Comparison of ENCODE assay signal across 1 cellular context in the genomic region with DNA sequence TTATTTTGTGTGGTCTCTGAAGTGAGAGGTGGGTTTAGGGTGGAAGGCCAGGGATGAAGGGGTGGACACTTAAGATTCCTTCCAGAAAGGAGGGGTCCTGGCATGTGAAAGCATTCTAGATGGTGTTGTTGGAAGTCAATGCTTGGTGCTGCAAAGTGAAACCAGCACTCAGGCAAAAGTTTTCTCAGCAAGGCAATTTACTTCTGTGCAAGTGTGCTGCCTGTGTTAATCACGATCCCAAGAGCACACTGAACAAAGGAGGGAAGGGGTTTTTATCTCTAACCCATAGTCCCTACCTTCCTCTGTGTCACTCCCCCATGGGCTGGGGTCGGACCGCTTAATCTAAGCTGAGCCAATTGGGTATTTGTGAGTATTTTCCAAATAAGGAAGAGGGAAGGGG.
TF ChIP-seq lines count a peak whose summit lies in the region.

No MANE protein-coding gene starts in this region.

TF ChIP-seq in K562, 482 proteins besides CTCF, POLR2A, EP300 and RAD21:
- TF ChIP-seq TRIM28 (IDR thresholded peaks at IDR 0.05): no peak
- TF ChIP-seq, protein P1, sequence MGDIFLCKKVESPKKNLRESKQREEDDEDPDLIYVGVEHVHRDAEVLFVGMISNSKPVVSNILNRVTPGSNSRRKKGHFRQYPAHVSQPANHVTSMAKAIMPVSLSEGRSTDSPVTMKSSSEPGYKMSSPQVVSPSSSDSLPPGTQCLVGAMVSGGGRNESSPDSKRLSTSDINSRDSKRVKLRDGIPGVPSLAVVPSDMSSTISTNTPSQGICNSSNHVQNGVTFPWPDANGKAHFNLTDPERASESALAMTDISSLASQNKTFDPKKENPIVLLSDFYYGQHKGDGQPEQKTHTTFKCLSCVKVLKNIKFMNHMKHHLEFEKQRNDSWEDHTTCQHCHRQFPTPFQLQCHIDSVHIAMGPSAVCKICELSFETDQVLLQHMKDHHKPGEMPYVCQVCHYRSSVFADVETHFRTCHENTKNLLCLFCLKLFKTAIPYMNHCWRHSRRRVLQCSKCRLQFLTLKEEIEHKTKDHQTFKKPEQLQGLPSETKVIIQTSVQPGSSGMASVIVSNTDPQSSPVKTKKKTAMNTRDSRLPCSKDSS (IDR thresholded peaks at IDR 0.05; ENCODE audit: low read depth, partially characterized antibody): peak; percentile 88
- no peak for TF ChIP-seq JUN (IDR thresholded peaks at IDR 0.05; ENCODE audit: borderline replicate concordance, low read depth, low read length)
- TF ChIP-seq JUN (CRISPR knock-in tag; IDR thresholded peaks at IDR 0.05; ENCODE audit: borderline replicate concordance): no peak
- no peak for TF ChIP-seq ZNF589 (CRISPR knock-in tag; IDR thresholded peaks at IDR 0.05; ENCODE audit: low read depth)
- TF ChIP-seq CHD2 (IDR thresholded peaks at IDR 0.05; ENCODE audit: low read depth, low read length): no peak
- TF ChIP-seq ZBTB12 (CRISPR knock-in tag; IDR thresholded peaks at IDR 0.05): no peak
- TF ChIP-seq POLR2H (tag; IDR thresholded peaks at IDR 0.05; ENCODE audit: low read depth): no peak
- TF ChIP-seq MTA2 (IDR thresholded peaks at IDR 0.05; ENCODE audit: low read depth): no peak
- TF ChIP-seq RUNX1 (IDR thresholded peaks at IDR 0.05; ENCODE audit: low read depth): no peak
- TF ChIP-seq TAL1 (IDR thresholded peaks at IDR 0.05): no peak
- no peak for TF ChIP-seq MYBL2 (IDR thresholded peaks at IDR 0.05; ENCODE audit: low read depth)
- no peak for TF ChIP-seq MYBL2 (CRISPR knock-in tag; IDR thresholded peaks at IDR 0.05; ENCODE audit: borderline replicate concordance)
- TF ChIP-seq TSC22D4 (tag; IDR thresholded peaks at IDR 0.05): no peak
- no peak for TF ChIP-seq SAP30 (IDR thresholded peaks at IDR 0.05; ENCODE audit: borderline replicate concordance, insufficient read depth, low read depth, low read length, poor library complexity, severe bottlenecking)
- no peak for TF ChIP-seq ZNF3 (CRISPR knock-in tag; IDR thresholded peaks at IDR 0.05)
- 0 out of 2 replicates have a peak, but pooled peaks have one; percentile 17 for TF ChIP-seq ZNF561 (CRISPR knock-in tag; conservative IDR thresholded peaks at IDR 0.05)
- peak; percentile 87; the same call in 1 of the 2 replicates for TF ChIP-seq CBX5 (IDR thresholded peaks at IDR 0.05; ENCODE audit: borderline replicate concordance, low read depth)
- TF ChIP-seq PCBP2 (IDR thresholded peaks at IDR 0.05; ENCODE audit: low read depth, low read length, poor library complexity, severe bottlenecking): no peak
- TF ChIP-seq HNRNPLL (IDR thresholded peaks at IDR 0.05; ENCODE audit: low read depth, low read length, poor library complexity, severe bottlenecking): no peak
- no peak for TF ChIP-seq FUS (optimal IDR thresholded peaks at IDR 0.05; ENCODE audit: low read depth, low read length)
- TF ChIP-seq, protein P2, sequence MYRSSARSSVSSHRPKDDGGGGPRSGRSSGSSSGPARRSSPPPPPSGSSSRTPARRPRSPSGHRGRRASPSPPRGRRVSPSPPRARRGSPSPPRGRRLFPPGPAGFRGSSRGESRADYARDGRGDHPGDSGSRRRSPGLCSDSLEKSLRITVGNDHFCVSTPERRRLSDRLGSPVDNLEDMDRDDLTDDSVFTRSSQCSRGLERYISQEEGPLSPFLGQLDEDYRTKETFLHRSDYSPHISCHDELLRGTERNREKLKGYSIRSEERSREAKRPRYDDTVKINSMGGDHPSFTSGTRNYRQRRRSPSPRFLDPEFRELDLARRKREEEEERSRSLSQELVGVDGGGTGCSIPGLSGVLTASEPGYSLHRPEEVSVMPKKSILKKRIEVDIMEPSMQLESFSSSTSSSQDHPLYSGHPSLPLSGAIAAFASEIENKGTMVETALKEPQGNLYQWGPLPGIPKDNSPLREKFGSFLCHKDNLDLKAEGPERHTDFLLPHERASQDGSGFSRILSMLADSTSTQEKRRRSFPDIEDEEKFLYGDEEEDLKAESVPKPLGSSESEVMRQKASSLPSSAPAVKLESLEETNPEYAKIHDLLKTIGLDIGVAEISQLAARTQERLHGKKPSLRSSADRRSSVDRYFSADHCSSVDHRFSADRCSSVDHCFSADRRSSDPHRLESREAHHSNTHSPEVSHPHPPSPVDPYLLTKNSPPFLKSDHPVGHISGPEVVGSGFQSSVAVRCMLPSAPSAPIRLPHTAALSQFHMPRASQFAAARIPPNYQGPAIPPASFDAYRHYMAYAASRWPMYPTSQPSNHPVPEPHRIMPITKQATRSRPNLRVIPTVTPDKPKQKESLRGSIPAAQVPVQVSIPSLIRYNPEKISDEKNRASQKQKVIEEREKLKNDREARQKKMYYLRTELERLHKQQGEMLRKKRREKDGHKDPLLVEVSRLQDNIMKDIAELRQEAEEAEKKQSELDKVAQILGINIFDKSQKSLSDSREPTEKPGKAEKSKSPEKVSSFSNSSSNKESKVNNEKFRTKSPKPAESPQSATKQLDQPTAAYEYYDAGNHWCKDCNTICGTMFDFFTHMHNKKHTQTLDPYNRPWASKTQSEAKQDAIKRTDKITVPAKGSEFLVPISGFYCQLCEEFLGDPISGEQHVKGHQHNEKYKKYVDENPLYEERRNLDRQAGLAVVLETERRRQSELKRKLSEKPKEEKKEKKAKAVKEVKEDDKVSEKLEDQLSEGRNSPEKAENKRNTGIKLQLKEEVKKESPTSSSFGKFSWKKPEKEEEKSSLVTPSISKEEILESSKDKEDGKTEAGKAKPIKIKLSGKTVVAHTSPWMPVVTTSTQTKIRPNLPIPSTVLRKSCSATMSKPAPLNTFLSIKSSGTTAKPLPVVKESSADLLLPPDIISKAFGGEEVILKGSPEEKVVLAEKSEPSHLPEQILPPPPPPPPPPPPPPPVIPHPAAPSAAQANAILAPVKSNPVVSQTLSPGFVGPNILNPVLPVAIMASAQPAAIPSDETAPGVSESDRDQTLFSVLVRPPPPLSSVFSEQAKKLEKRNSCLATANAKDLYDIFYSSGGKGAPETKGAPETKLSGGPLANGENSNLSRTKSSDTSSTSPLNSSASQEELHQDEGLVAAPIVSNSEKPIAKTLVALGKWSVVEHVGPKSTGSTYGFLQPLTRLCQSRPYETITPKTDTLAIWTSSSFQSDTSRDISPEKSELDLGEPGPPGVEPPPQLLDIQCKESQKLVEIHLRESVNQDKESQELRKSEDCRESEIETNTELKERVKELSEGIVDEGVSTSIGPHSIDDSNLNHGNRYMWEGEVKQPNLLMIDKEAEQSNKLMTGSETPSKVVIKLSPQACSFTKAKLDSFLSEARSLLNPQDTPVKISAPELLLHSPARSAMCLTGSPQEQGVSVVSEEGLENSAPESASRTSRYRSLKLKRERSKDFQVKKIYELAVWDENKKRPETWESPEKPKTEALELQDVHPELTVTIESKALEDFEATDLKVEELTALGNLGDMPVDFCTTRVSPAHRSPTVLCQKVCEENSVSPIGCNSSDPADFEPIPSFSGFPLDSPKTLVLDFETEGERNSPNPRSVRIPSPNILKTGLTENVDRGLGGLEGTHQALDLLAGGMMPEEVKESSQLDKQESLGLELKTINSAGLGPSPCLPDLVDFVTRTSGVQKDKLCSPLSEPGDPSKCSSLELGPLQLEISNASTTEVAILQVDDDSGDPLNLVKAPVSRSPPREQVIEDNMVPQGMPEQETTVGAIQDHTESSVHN (IDR thresholded peaks at IDR 0.05; ENCODE audit: borderline replicate concordance in 1 of 2, low read depth in 1 of 2): no peak
- TF ChIP-seq CBX3 (IDR thresholded peaks at IDR 0.05; ENCODE audit: borderline replicate concordance in 1 of 2, low read length in 2 of 2): peak in 1 of 2 experiments; percentile 90; a peak in 2 of 3 replicates
- TF ChIP-seq CBX1 (IDR thresholded peaks at IDR 0.05; ENCODE audit: low read depth): 0 out of 2 replicates have a peak, but pooled peaks have one; percentile 67
- TF ChIP-seq ZNF124 (CRISPR knock-in tag; IDR thresholded peaks at IDR 0.05): no peak
- no peak for TF ChIP-seq RNF2 (IDR thresholded peaks at IDR 0.05)
- no peak for TF ChIP-seq RFX7 (CRISPR knock-in tag; IDR thresholded peaks at IDR 0.05)
- TF ChIP-seq ZBTB7A (IDR thresholded peaks at IDR 0.05; ENCODE audit: borderline replicate concordance, control insufficient read depth, low read depth, low read length): no peak
- TF ChIP-seq ZNF699 (CRISPR knock-in tag; IDR thresholded peaks at IDR 0.05; ENCODE audit: insufficient replicate concordance): no peak
- no peak for TF ChIP-seq CLOCK (CRISPR knock-in tag; IDR thresholded peaks at IDR 0.05; ENCODE audit: borderline replicate concordance)
- TF ChIP-seq, protein P3, sequence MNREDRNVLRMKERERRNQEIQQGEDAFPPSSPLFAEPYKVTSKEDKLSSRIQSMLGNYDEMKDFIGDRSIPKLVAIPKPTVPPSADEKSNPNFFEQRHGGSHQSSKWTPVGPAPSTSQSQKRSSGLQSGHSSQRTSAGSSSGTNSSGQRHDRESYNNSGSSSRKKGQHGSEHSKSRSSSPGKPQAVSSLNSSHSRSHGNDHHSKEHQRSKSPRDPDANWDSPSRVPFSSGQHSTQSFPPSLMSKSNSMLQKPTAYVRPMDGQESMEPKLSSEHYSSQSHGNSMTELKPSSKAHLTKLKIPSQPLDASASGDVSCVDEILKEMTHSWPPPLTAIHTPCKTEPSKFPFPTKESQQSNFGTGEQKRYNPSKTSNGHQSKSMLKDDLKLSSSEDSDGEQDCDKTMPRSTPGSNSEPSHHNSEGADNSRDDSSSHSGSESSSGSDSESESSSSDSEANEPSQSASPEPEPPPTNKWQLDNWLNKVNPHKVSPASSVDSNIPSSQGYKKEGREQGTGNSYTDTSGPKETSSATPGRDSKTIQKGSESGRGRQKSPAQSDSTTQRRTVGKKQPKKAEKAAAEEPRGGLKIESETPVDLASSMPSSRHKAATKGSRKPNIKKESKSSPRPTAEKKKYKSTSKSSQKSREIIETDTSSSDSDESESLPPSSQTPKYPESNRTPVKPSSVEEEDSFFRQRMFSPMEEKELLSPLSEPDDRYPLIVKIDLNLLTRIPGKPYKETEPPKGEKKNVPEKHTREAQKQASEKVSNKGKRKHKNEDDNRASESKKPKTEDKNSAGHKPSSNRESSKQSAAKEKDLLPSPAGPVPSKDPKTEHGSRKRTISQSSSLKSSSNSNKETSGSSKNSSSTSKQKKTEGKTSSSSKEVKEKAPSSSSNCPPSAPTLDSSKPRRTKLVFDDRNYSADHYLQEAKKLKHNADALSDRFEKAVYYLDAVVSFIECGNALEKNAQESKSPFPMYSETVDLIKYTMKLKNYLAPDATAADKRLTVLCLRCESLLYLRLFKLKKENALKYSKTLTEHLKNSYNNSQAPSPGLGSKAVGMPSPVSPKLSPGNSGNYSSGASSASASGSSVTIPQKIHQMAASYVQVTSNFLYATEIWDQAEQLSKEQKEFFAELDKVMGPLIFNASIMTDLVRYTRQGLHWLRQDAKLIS (CRISPR knock-in tag; IDR thresholded peaks at IDR 0.05): no peak
- no peak for TF ChIP-seq RBM14 (IDR thresholded peaks at IDR 0.05; ENCODE audit: borderline replicate concordance, insufficient read depth, low read depth, low read length)
